Comparison of ENCODE assay signal across 20 cellular contexts in the genomic region with DNA sequence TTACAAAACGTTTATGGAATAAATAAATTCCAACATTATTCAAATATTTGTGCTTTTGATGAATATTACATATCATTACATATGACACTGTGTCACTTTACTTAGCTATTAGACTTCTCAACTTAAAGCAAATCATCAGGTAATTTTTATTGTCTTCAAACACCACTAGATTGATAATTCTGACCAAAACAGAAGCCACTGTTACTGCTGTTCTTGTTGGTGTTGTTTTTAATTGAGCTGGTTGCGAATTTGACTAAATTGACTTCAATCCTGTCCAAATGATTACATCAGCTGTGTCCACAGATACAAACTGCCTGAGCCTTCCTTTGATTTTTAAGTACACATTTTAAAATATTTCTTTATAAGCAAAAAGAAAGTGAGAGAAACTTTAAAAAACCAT.
"Had no signal": no experiment of that assay in that cellular context is flagged by ENCODE, and none has a peak within 500 bp of the region (broad histone marks: within the 10 kb centered on the region; RNA-seq: fewer than 3 reads in every experiment).

No MANE protein-coding gene starts in this region.

- H3K4me3 ChIP-seq: gastrocnemius medialis, lung, ovary, psoas muscle, sigmoid colon, stomach, thyroid gland, vagina had no signal

- H3K27ac ChIP-seq: epithelial cell of prostate, gastrocnemius medialis, ovary, psoas muscle, sigmoid colon, stomach, thyroid gland, vagina had no signal

- DNase-seq: effector CD8-positive, alpha-beta T cell; endodermal cell; foreskin fibroblast; gastrocnemius medialis; head of caudate nucleus; natural killer cell; occipital lobe; ovary; psoas muscle; right cardiac atrium; sigmoid colon; stimulated activated CD4-positive, alpha-beta T cell treated with anti-CD3 and anti-CD28 coated beads, Interleukin-2, amount 100 ng/mL, for 24 hours; stimulated activated CD4-positive, alpha-beta T cell treated with anti-CD3 and anti-CD28 coated beads, Interleukin-4, amount 100 ng/mL, for 24 hours; stimulated activated naive CD4-positive, alpha-beta T cell treated with Interleukin-2 at 50 U/mL for 16 hours; stomach; thyroid gland; trophoblast cell had no signal
